ENCODE assay signal across 11 cellular contexts in genomic region chr17:55286681-55287589, GRCh38. TPM values are rescaled to one million over a fixed set of nuclear protein-coding genes. Genes with fewer than 3 reads are reported as not detected.
DNase-seq lines count a peak whose midpoint lies in the region; ATAC-seq, FAIRE-seq and TF ChIP-seq lines count a peak whose summit lies in the region.
"Had no signal": no experiment of that assay in that cellular context is flagged by ENCODE, and none has a peak within 500 bp of the region (broad histone marks: within the 10 kb centered on the region; RNA-seq: fewer than 3 reads in every experiment).

No MANE protein-coding gene starts in this region.

- H3K27me3 Mint-ChIP-seq in brain: no peaks in the 10 kb centered on the region

- H3K36me3 Mint-ChIP-seq in brain: peaks cover 10% of the 10 kb centered on the region

- H3K4me3 Mint-ChIP-seq in brain: peak overlapping the region in 1 of 5 experiments; percentile 27

- H3K4me3 ChIP-seq in NB4 (ENCODE audit: low read depth, low read length) (no peak overlapping the region), thyroid gland (replicated peaks in 1 of 3) (no peak overlapping the region)
- H3K4me3 ChIP-seq in effector memory CD4-positive, alpha-beta T cell (ENCODE audit: insufficient read depth, low read depth, low read length, poor library complexity, severe bottlenecking): no peak overlapping the region

- intact Hi-C loops in thyroid gland (cut with DNase I): no loop called here

- 76 to 85% methylated on average over 3 of the region's 3 CpGs for WGBS in thyroid gland, 2 donors

- H3K27me3 ChIP-seq in thyroid gland: no peaks in the 10 kb centered on the region
- no peaks in the 10 kb centered on the region for H3K27me3 ChIP-seq in effector memory CD4-positive, alpha-beta T cell (replicated peaks; ENCODE audit: control insufficient read depth, insufficient read depth, low read length, poor library complexity, severe bottlenecking)

- H3K9me3 ChIP-seq in thyroid gland: no peaks in the 10 kb centered on the region
- no peaks in the 10 kb centered on the region for H3K9me3 ChIP-seq in effector memory CD4-positive, alpha-beta T cell (ENCODE audit: control insufficient read depth, low read length)

- ATAC-seq in HG02840 (IDR thresholded peaks at IDR 0.05; ENCODE audit: low FRiP score, unreplicated experiment): no peak

- no peaks in the 10 kb centered on the region for H3K36me3 ChIP-seq in thyroid gland
- no peaks in the 10 kb centered on the region for H3K36me3 ChIP-seq in effector memory CD4-positive, alpha-beta T cell (ENCODE audit: control insufficient read depth, insufficient read depth, low read length)

- DNase-seq in NB4 (ENCODE audit: low read depth) (peak; percentile 30), thyroid gland (no peak), NCI-H2171 (lab: John Stamatoyannopoulos, UW) (no peak)
- DNase-seq in stimulated activated CD4-positive, alpha-beta T cell treated with anti-CD3 and anti-CD28 coated beads, Interleukin-2, amount 100 ng/mL, for 48 hours: no peak
- no peak for DNase-seq in effector memory CD4-positive, alpha-beta T cell
- DNase-seq: activated CD8-positive, alpha-beta memory T cell treated with anti-CD3 and anti-CD28 coated beads, Interleukin-2, amount 50 U/mL, for 48 hours; DMS153; T-helper 2 cell had no signal

- H3K27ac Mint-ChIP-seq in brain: peak overlapping the region in 3 of 5 experiments; percentile 44 to 67 (median 62)

- peak overlapping the region in 2 of 3 donors; percentile 87 to 96 for H3K27ac ChIP-seq in thyroid gland
- H3K27ac ChIP-seq in effector memory CD4-positive, alpha-beta T cell (ENCODE audit: insufficient read depth, low read length, poor library complexity, severe bottlenecking): no peak overlapping the region

- TF ChIP-seq CTCF in NB4 (IDR thresholded peaks at IDR 0.05; ENCODE audit: low read depth, low read length): no peak
- no peak for TF ChIP-seq CTCF in brain (conservative IDR thresholded peaks at IDR 0.05)
- no peak for TF ChIP-seq CTCF in thyroid gland (IDR thresholded peaks at IDR 0.05)

- peaks cover 28% of the 10 kb centered on the region for H3K4me1 Mint-ChIP-seq in brain

- peaks cover 0 to 16% (median 11%) of the 10 kb centered on the region in 5 experiments for H3K9me3 Mint-ChIP-seq in brain

- peaks cover 49 to 56% of the 10 kb centered on the region in 2 donors for H3K4me1 ChIP-seq in thyroid gland
- no peaks in the 10 kb centered on the region for H3K4me1 ChIP-seq in effector memory CD4-positive, alpha-beta T cell (ENCODE audit: control insufficient read depth, insufficient read depth, low read length, poor library complexity, severe bottlenecking)

- peak; percentile 65 for FAIRE-seq in islet of Langerhans (lab: Jason Lieb, UNC)

- TF ChIP-seq POLR2A in NB4 (IDR thresholded peaks at IDR 0.05; ENCODE audit: extremely low read depth, insufficient read length) (no peak), thyroid gland (IDR thresholded peaks at IDR 0.05) (no peak)

RNA-seq across cellular contexts. Expression of gene HLF, which starts 22.2 kb away (rescaled TPM):
- 6.1 TPM for polyA plus RNA-seq in brain (ENCODE audit: insufficient read depth, low read depth, low replicate concordance)
- 10 to 100 TPM; 39.4 to 54.1 (median 51.7) TPM for total RNA-seq in thyroid gland
